2 cellular contexts compared by ENCODE assay signal in genomic region chr7:29998489-29998888, GRCh38.
TF ChIP-seq lines count a peak whose summit lies in the region.

No MANE protein-coding gene starts in this region.

TF ChIP-seq in HepG2, 621 proteins besides CTCF, POLR2A, EP300 and RAD21:
- TF ChIP-seq MAFK (conservative IDR thresholded peaks at IDR 0.05 in 1 of 2, IDR thresholded peaks at IDR 0.05 in 1 of 2; ENCODE audit: low read length in 2 of 2), result peak; percentile 93 to 96
- TF ChIP-seq MAFF (IDR thresholded peaks at IDR 0.05; ENCODE audit: low read depth, low read length), result peak; percentile 93
- no peak for TF ChIP-seq ZNF639 (CRISPR knock-in tag; conservative IDR thresholded peaks at IDR 0.05)

TF ChIP-seq in H1, 55 proteins besides CTCF, POLR2A, EP300 and RAD21:
- no peak for TF ChIP-seq KDM5A (IDR thresholded peaks at IDR 0.05; ENCODE audit: low read length)
- peak; percentile 57; the same call in 1 of the 2 replicates for TF ChIP-seq MAFK (IDR thresholded peaks at IDR 0.05; ENCODE audit: low read depth, low read length)
- TF ChIP-seq PHF8 (conservative IDR thresholded peaks at IDR 0.05; ENCODE audit: low read depth, low read length), result no peak
- TF ChIP-seq TAF1 (IDR thresholded peaks at IDR 0.05; ENCODE audit: low read depth, low read length), result no peak
- TF ChIP-seq RFX5 (IDR thresholded peaks at IDR 0.05; ENCODE audit: borderline replicate concordance, low read depth, low read length), result no peak
TF ChIP-seq in H1: peak in this region for 1.
